Comparison of ENCODE assay signal across 1 cellular context in the genomic region with DNA sequence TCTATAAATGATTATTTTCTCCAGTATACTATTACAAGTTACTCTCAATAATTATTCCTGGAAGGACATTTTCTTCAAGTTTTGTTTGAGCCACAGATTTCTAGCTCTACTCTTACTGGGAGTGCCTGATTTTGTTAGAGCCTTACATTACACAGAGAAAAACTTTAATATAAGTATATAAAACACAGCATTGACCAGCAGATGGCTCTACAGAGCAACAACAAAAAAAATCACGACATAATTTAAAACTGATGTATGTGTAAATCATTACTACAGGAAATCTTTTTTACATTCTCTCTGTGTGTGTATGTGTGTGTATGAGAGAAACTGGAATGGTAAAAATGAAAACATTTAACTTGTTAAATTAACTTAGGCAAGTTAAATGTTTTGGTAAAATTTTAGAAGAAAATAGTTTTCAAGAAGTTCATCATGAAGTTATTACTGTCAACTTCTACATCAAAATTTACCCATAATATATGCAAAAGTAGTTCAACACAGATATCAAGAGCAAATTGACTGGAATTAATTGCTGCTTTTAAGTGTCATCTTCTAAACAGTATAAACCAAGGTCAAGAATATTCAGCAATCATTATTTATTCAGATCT.
TF ChIP-seq lines count a peak whose summit lies in the region.

No MANE protein-coding gene starts in this region.

TF ChIP-seq in HCT116, 20 proteins besides CTCF, POLR2A, EP300 and RAD21 (continued from another document):
- TF ChIP-seq, protein P1, sequence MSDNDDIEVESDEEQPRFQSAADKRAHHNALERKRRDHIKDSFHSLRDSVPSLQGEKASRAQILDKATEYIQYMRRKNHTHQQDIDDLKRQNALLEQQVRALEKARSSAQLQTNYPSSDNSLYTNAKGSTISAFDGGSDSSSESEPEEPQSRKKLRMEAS (IDR thresholded peaks at IDR 0.05): no peak
- TF ChIP-seq ZNF274 (IDR thresholded peaks at IDR 0.05; ENCODE audit: low read depth, low read length): no peak
- TF ChIP-seq, protein P2, sequence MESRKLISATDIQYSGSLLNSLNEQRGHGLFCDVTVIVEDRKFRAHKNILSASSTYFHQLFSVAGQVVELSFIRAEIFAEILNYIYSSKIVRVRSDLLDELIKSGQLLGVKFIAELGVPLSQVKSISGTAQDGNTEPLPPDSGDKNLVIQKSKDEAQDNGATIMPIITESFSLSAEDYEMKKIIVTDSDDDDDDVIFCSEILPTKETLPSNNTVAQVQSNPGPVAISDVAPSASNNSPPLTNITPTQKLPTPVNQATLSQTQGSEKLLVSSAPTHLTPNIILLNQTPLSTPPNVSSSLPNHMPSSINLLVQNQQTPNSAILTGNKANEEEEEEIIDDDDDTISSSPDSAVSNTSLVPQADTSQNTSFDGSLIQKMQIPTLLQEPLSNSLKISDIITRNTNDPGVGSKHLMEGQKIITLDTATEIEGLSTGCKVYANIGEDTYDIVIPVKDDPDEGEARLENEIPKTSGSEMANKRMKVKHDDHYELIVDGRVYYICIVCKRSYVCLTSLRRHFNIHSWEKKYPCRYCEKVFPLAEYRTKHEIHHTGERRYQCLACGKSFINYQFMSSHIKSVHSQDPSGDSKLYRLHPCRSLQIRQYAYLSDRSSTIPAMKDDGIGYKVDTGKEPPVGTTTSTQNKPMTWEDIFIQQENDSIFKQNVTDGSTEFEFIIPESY (IDR thresholded peaks at IDR 0.05; ENCODE audit: extremely low read depth, insufficient replicate concordance, low read length): no peak
- no peak for TF ChIP-seq YY1 (IDR thresholded peaks at IDR 0.05; ENCODE audit: extremely low read depth, insufficient replicate concordance, low read depth, low read length)
- TF ChIP-seq CEBPB (IDR thresholded peaks at IDR 0.05; ENCODE audit: low read depth): no peak
- TF ChIP-seq EZH2phosphoT487 (IDR thresholded peaks at IDR 0.05; ENCODE audit: borderline replicate concordance): no peak
- no peak for TF ChIP-seq EZH2 (IDR thresholded peaks at IDR 0.05)
- no peak for TF ChIP-seq POLR2AphosphoS5 (IDR thresholded peaks at IDR 0.05; ENCODE audit: low read depth, low read length)
- TF ChIP-seq FOSL1 (IDR thresholded peaks at IDR 0.05; ENCODE audit: low read depth): no peak
- no peak for TF ChIP-seq EGR1 (IDR thresholded peaks at IDR 0.05; ENCODE audit: low read depth)
- no peak for TF ChIP-seq ZFX (IDR thresholded peaks at IDR 0.05)
- no peak for TF ChIP-seq JUND (IDR thresholded peaks at IDR 0.05)
- TF ChIP-seq CBX3 (IDR thresholded peaks at IDR 0.05; ENCODE audit: low read depth): no peak
- TF ChIP-seq, protein P3, sequence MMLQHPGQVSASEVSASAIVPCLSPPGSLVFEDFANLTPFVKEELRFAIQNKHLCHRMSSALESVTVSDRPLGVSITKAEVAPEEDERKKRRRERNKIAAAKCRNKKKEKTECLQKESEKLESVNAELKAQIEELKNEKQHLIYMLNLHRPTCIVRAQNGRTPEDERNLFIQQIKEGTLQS (IDR thresholded peaks at IDR 0.05): no peak
